Comparison of ENCODE assay signal across 8 cellular contexts in genomic region chr17:27631409-27631755, GRCh38. TPM values are rescaled to one million over a fixed set of nuclear protein-coding genes. Genes with fewer than 3 reads are reported as not detected.
A peak's percentile ranks its signal among the peaks of the same experiment; 100 is the strongest.
DNase-seq lines count a peak whose midpoint lies in the region; ATAC-seq and TF ChIP-seq lines count a peak whose summit lies in the region.

No MANE protein-coding gene starts in this region.

- H3K9ac ChIP-seq in mesenchymal stem cell (ENCODE audit: low read length): peak overlapping the region; percentile 32
- no peak overlapping the region for H3K9ac ChIP-seq in trophoblast cell (ENCODE audit: low read length)

- no peak overlapping the region for H4K12ac ChIP-seq in trophoblast cell (ENCODE audit: low read depth, low read length)

- H2BK12ac ChIP-seq in mesenchymal stem cell (ENCODE audit: low read length in 2 of 2) (no peak overlapping the region), trophoblast cell (ENCODE audit: low read length) (no peak overlapping the region)

- H2AFZ ChIP-seq in mesenchymal stem cell (ENCODE audit: low read depth, low read length) (no peak overlapping the region), trophoblast cell (ENCODE audit: insufficient read depth, low read length, poor library complexity) (no peak overlapping the region), hepatocyte (no peak overlapping the region)

- no peaks in the 10 kb centered on the region for H3K9me3 Mint-ChIP-seq in activated CD8-positive, alpha-beta T cell treated with anti-CD3 and anti-CD28 coated beads for 36 hours

- H2AK5ac ChIP-seq in mesenchymal stem cell (ENCODE audit: low read length, severe bottlenecking) (no peak overlapping the region), trophoblast cell (ENCODE audit: low read length) (no peak overlapping the region)

- no peak overlapping the region for H2BK15ac ChIP-seq in mesenchymal stem cell (ENCODE audit: low read depth, poor library complexity, severe bottlenecking)

- ATAC-seq in GM18868 (IDR thresholded peaks at IDR 0.05; ENCODE audit: unreplicated experiment) (peak; percentile 40), HG02938 (IDR thresholded peaks at IDR 0.05; ENCODE audit: unreplicated experiment) (peak; percentile 45)
- peak; percentile 61 for ATAC-seq in activated CD8-positive, alpha-beta T cell treated with anti-CD3 and anti-CD28 coated beads for 36 hours

- no peak overlapping the region for H3K4me3 ChIP-seq in mesenchymal stem cell (ENCODE audit: insufficient read depth in 1 of 2, low read depth in 1 of 2, low read length in 2 of 2)
- H3K4me3 ChIP-seq in trophoblast cell (ENCODE audit: low read depth, low read length): no peak overlapping the region
- no peak overlapping the region for H3K4me3 ChIP-seq in hepatocyte

- H3K79me1 ChIP-seq in mesenchymal stem cell (replicated peaks; ENCODE audit: low read length, poor library complexity, severe bottlenecking) (no peaks in the 10 kb centered on the region), trophoblast cell (ENCODE audit: low read length) (peaks cover 3% of the 10 kb centered on the region)

- peak overlapping the region; percentile 60 for H3K4me3 Mint-ChIP-seq in activated CD8-positive, alpha-beta T cell treated with anti-CD3 and anti-CD28 coated beads for 36 hours

- H3K18ac ChIP-seq in mesenchymal stem cell (ENCODE audit: low read depth in 1 of 2, low read length in 2 of 2) (no peak overlapping the region), trophoblast cell (ENCODE audit: low read length) (no peak overlapping the region)

- H3K14ac ChIP-seq in mesenchymal stem cell (ENCODE audit: low read length in 2 of 2) (no peak overlapping the region), trophoblast cell (ENCODE audit: low read length) (no peak overlapping the region)

- H3K27ac Mint-ChIP-seq in activated CD8-positive, alpha-beta T cell treated with anti-CD3 and anti-CD28 coated beads for 36 hours: peak overlapping the region; percentile 79

- no peaks in the 10 kb centered on the region for H3K9me3 ChIP-seq in mesenchymal stem cell (ENCODE audit: control insufficient read depth, low read length)
- H3K9me3 ChIP-seq in trophoblast cell (ENCODE audit: insufficient read depth, low read depth, low read length): no peaks in the 10 kb centered on the region
- H3K9me3 ChIP-seq in hepatocyte (ENCODE audit: low read depth): no peaks in the 10 kb centered on the region

- peaks cover 27% of the 10 kb centered on the region for H3K4me1 Mint-ChIP-seq in activated CD8-positive, alpha-beta T cell treated with anti-CD3 and anti-CD28 coated beads for 36 hours (ENCODE audit: low read depth)

- POLR2A ChIA-PET in activated CD8-positive, alpha-beta T cell treated with anti-CD3 and anti-CD28 coated beads for 36 hours (lab: Charles Lee): interaction anchor here (1.2 kb wide), 1 partner anchor 337 kb away, joined by 3 read pairs; the partner anchor contains the start of gene WSB1

- no peak overlapping the region for H2BK5ac ChIP-seq in mesenchymal stem cell (ENCODE audit: low read depth, low read length, poor library complexity, severe bottlenecking)
- no peak overlapping the region for H2BK5ac ChIP-seq in trophoblast cell (ENCODE audit: low read depth, low read length, poor library complexity)

- H4K91ac ChIP-seq in mesenchymal stem cell (ENCODE audit: low read length): no peak overlapping the region
- no peak overlapping the region for H4K91ac ChIP-seq in trophoblast cell (ENCODE audit: low read depth, low read length)

- H3K79me2 ChIP-seq in trophoblast cell (ENCODE audit: control insufficient read depth, insufficient read depth, low read length, poor library complexity) (no peaks in the 10 kb centered on the region), hepatocyte (no peaks in the 10 kb centered on the region)

- no peak overlapping the region for H3K4me2 ChIP-seq in mesenchymal stem cell (ENCODE audit: low read length, poor library complexity, severe bottlenecking)
- H3K4me2 ChIP-seq in trophoblast cell (ENCODE audit: low read length): no peak overlapping the region
- no peak overlapping the region for H3K4me2 ChIP-seq in hepatocyte

- H3K4ac ChIP-seq in mesenchymal stem cell (ENCODE audit: low read depth in 1 of 2, low read length in 2 of 2) (no peak overlapping the region), trophoblast cell (ENCODE audit: low read depth, low read length) (no peak overlapping the region)

- H3K23ac ChIP-seq in mesenchymal stem cell (ENCODE audit: low read length in 2 of 2) (no peak overlapping the region), trophoblast cell (ENCODE audit: low read length) (no peak overlapping the region)

- 90% methylated on average over 6 of the region's 6 CpGs for WGBS in mesenchymal stem cell
- no CpG with 5 or more reads among the region's 6 CpGs for WGBS in trophoblast cell (ENCODE audit: extremely low coverage, insufficient coverage, insufficient read length)
- WGBS in hepatocyte (ENCODE audit: low lambda C conversion rate, missing lambda C conversion rate): 82% methylated on average over 6 of the region's 6 CpGs

- no peak for TF ChIP-seq CTCF in activated CD8-positive, alpha-beta T cell treated with anti-CD3 and anti-CD28 coated beads for 36 hours (IDR thresholded peaks at IDR 0.05)
- no peak for TF ChIP-seq CTCF in hepatocyte (IDR thresholded peaks at IDR 0.05; ENCODE audit: poor library complexity)

- H3K4me1 ChIP-seq in mesenchymal stem cell (ENCODE audit: control insufficient read depth, insufficient read depth, low read depth, low read length) (peaks cover 16% of the 10 kb centered on the region), trophoblast cell (ENCODE audit: control insufficient read depth in 1 of 2, insufficient read depth in 2 of 2, low read length in 2 of 2) (no peaks in the 10 kb centered on the region), hepatocyte (ENCODE audit: insufficient read depth) (no peaks in the 10 kb centered on the region)

- intact Hi-C loops in activated CD8-positive, alpha-beta T cell treated with anti-CD3 and anti-CD28 coated beads for 36 hours (cut with micrococcal nuclease): no loop called here

- no peaks in the 10 kb centered on the region for H3K9me2 ChIP-seq in hepatocyte (replicated peaks; ENCODE audit: insufficient read depth)

- H3K27me3 ChIP-seq in mesenchymal stem cell (ENCODE audit: control insufficient read depth in 1 of 2, insufficient read depth in 1 of 2, low read length in 2 of 2): no peaks in the 10 kb centered on the region
- no peaks in the 10 kb centered on the region for H3K27me3 ChIP-seq in trophoblast cell (ENCODE audit: insufficient read depth, low read length)
- H3K27me3 ChIP-seq in hepatocyte: no peaks in the 10 kb centered on the region

- H2BK120ac ChIP-seq in mesenchymal stem cell (ENCODE audit: low read depth, low read length): no peak overlapping the region
- H2BK120ac ChIP-seq in trophoblast cell (ENCODE audit: insufficient read depth, low read length, poor library complexity): no peak overlapping the region

- H3K27ac ChIP-seq in mesenchymal stem cell (ENCODE audit: low read length, poor library complexity, severe bottlenecking) (no peak overlapping the region), trophoblast cell (ENCODE audit: low read depth, low read length) (no peak overlapping the region), hepatocyte (no peak overlapping the region)

- no peaks in the 10 kb centered on the region for H4K20me1 ChIP-seq in hepatocyte (ENCODE audit: insufficient read depth, poor library complexity, severe bottlenecking)

- H3K36me3 Mint-ChIP-seq in activated CD8-positive, alpha-beta T cell treated with anti-CD3 and anti-CD28 coated beads for 36 hours (ENCODE audit: low read depth): peaks cover 3% of the 10 kb centered on the region

- no peak overlapping the region for H4K8ac ChIP-seq in mesenchymal stem cell (ENCODE audit: low read length)
- no peak overlapping the region for H4K8ac ChIP-seq in trophoblast cell (ENCODE audit: low read depth, low read length)

- no peak for DNase-seq in activated CD8-positive, alpha-beta T cell treated with anti-CD3 and anti-CD28 coated beads for 36 hours
- DNase-seq in mesenchymal stem cell (no peak), 8988T (no peak), trophoblast cell (no peak), hepatocyte (ENCODE audit: low spot score) (no peak), DMS79 treated with DMSO at 0.1 percent for 48 hours (lab: John Stamatoyannopoulos, UW) (no peak)

- no peaks in the 10 kb centered on the region for H3K27me3 Mint-ChIP-seq in activated CD8-positive, alpha-beta T cell treated with anti-CD3 and anti-CD28 coated beads for 36 hours

- CTCF ChIA-PET in activated CD8-positive, alpha-beta T cell treated with anti-CD3 and anti-CD28 coated beads for 36 hours (lab: Charles Lee): interaction anchor here (1.0 to 4.3 kb wide), 3 partner anchors 20 to 29 kb away, joined by 3 to 18 read pairs (median 7); no protein-coding TSS in a partner anchor

- H3K36me3 ChIP-seq in mesenchymal stem cell (ENCODE audit: control insufficient read depth in 1 of 2, insufficient read depth in 2 of 2, low read depth in 1 of 2, low read length in 2 of 2) (peaks cover 6% of the 10 kb centered on the region in 2 experiments), trophoblast cell (ENCODE audit: control insufficient read depth in 1 of 2, insufficient read depth in 2 of 2, low read length in 2 of 2) (peaks cover 4 to 8% of the 10 kb centered on the region in 2 experiments), hepatocyte (replicated peaks; ENCODE audit: insufficient read depth, low read depth) (no peaks in the 10 kb centered on the region)

RNA-seq across cellular contexts. Expression of gene LGALS9, which starts 0.4 kb away (rescaled TPM):
- 10 to 100 TPM; 17.3 to 18.4 TPM for total RNA-seq in activated CD8-positive, alpha-beta T cell treated with anti-CD3 and anti-CD28 coated beads for 36 hours
- polyA plus RNA-seq in mesenchymal stem cell (2013, experiment 1 of 2): 1.2 TPM
- 1.2 TPM for polyA plus RNA-seq in mesenchymal stem cell (2013, experiment 2 of 2)
- 4.2 and 5.3 TPM in 2 replicates for polyA plus RNA-seq in trophoblast cell (2013)
- total RNA-seq in hepatocyte: 4.3 and 14.1 TPM in 2 replicates
- 3.1 and 9.9 TPM in 2 replicates for polyA plus RNA-seq in hepatocyte
